In genomic region chr19:45103200-45103624, GRCh38 we compare ENCODE assay signal across 1 cellular context.
TF ChIP-seq lines count a peak whose summit lies in the region.

No MANE protein-coding gene starts in this region.

TF ChIP-seq in GM12878, 131 proteins besides CTCF, POLR2A, EP300 and RAD21:
- no peak for TF ChIP-seq ZBTB4 (CRISPR knock-in tag; IDR thresholded peaks at IDR 0.05)
- no peak for TF ChIP-seq IRF5 (IDR thresholded peaks at IDR 0.05; ENCODE audit: borderline replicate concordance)
- TF ChIP-seq RFX5 (IDR thresholded peaks at IDR 0.05; ENCODE audit: low read depth, low read length), result no peak
- TF ChIP-seq NR2C2 (IDR thresholded peaks at IDR 0.05; ENCODE audit: borderline replicate concordance, control insufficient read depth, insufficient read length, low read depth), result no peak
- TF ChIP-seq CHD2 (IDR thresholded peaks at IDR 0.05; ENCODE audit: borderline replicate concordance, low read depth, low read length), result 0 out of 2 replicates have a peak, but pooled peaks have one; percentile 26
- TF ChIP-seq SREBF2 (IDR thresholded peaks at IDR 0.05; ENCODE audit: low read length), result no peak
- 0 out of 2 replicates have a peak, but pooled peaks have one; percentile 24 for TF ChIP-seq RELB (IDR thresholded peaks at IDR 0.05; ENCODE audit: low read depth)
- peak; percentile 18; the same call in 1 of the 2 replicates for TF ChIP-seq USF2 (IDR thresholded peaks at IDR 0.05; ENCODE audit: borderline replicate concordance, low read depth, low read length)
- TF ChIP-seq RAD51 (IDR thresholded peaks at IDR 0.05), result peak; percentile 82
- TF ChIP-seq PKNOX1 (IDR thresholded peaks at IDR 0.05), result peak; percentile 24; the same call in 1 of the 2 replicates
- no peak for TF ChIP-seq BCLAF1 (IDR thresholded peaks at IDR 0.05)
- peak; percentile 31 to 61; a peak in 2 of 4 replicates for TF ChIP-seq BHLHE40 (IDR thresholded peaks at IDR 0.05; ENCODE audit: borderline replicate concordance in 1 of 2, low read depth in 2 of 2, low read length in 1 of 2)
- no peak for TF ChIP-seq SPI1 (IDR thresholded peaks at IDR 0.05; ENCODE audit: borderline replicate concordance, insufficient read depth, low read depth, low read length)
- TF ChIP-seq FOXM1 (IDR thresholded peaks at IDR 0.05; ENCODE audit: low read depth, low read length), result no peak
- no peak for TF ChIP-seq SREBF1 (IDR thresholded peaks at IDR 0.05; ENCODE audit: low read length)
- TF ChIP-seq ETV6 (conservative IDR thresholded peaks at IDR 0.05 in 1 of 2, IDR thresholded peaks at IDR 0.05 in 1 of 2; ENCODE audit: borderline replicate concordance in 1 of 2, low read depth in 1 of 2), result no peak
- TF ChIP-seq CHD1 (IDR thresholded peaks at IDR 0.05; ENCODE audit: low read depth, low read length), result no peak
